Comparison of ENCODE assay signal across 8 cellular contexts in genomic region chr13:95834134-95834765, GRCh38.
DNase-seq lines count a peak whose midpoint lies in the region; ATAC-seq, FAIRE-seq and TF ChIP-seq lines count a peak whose summit lies in the region.

No MANE protein-coding gene starts in this region.

- peak; percentile 59 for DNase-seq in activated gamma-delta T cell treated with Interleukin-2 at 50 U/mL for 16 hours
- no peak for DNase-seq in activated gamma-delta T cell (lab: John Stamatoyannopoulos, UW)
- peak; percentile 12 for DNase-seq in NCI-H2029 treated with DMSO at 0.1 percent for 48 hours (lab: John Stamatoyannopoulos, UW)
- DNase-seq in bronchial epithelial cell (ENCODE audit: low read depth), result peak; percentile 51
- peak; percentile 62 for DNase-seq in kidney
- peak; percentile 63 for DNase-seq in stimulated activated CD4-positive, alpha-beta T cell treated with anti-CD3 and anti-CD28 coated beads, Interleukin-1b, Interleukin-23, amount 100 ng/mL, for 48 hours

- H3K9ac ChIP-seq in kidney (ENCODE audit: low read length in 2 of 2), result no peak overlapping the region

- H3K4me3 ChIP-seq in WI38 (ENCODE audit: low read depth, low read length) (no peak overlapping the region), bronchial epithelial cell (ENCODE audit: low read depth, low read length) (no peak overlapping the region), kidney (ENCODE audit: low read length in 2 of 2) (no peak overlapping the region)

- peaks cover 0 to 2% of the 10 kb centered on the region in 2 donors for H3K4me1 ChIP-seq in kidney (ENCODE audit: control insufficient read depth in 1 of 2, insufficient read depth in 1 of 2, low read depth in 1 of 2, low read length in 2 of 2)

- no peak for FAIRE-seq in bronchial epithelial cell (lab: Jason Lieb, UNC)
- FAIRE-seq in kidney (lab: Jason Lieb, UNC), result peak; percentile 83

- no peak overlapping the region for H3K27ac ChIP-seq in kidney (ENCODE audit: low read depth in 2 of 2, low read length in 2 of 2)

- peak; percentile 86 for TF ChIP-seq CTCF in WI38 (IDR thresholded peaks at IDR 0.05; ENCODE audit: low read depth, low read length)
- TF ChIP-seq CTCF in bronchial epithelial cell (IDR thresholded peaks at IDR 0.05; ENCODE audit: insufficient read depth, low read length, severe bottlenecking), result peak; percentile 87
- peak; percentile 92 for TF ChIP-seq CTCF in kidney (IDR thresholded peaks at IDR 0.05; ENCODE audit: borderline replicate concordance, extremely low read depth, insufficient read depth)

- no peaks in the 10 kb centered on the region for H3K36me3 ChIP-seq in bronchial epithelial cell (ENCODE audit: control insufficient read depth, insufficient read depth, low read length)
- no peaks in the 10 kb centered on the region for H3K36me3 ChIP-seq in kidney (ENCODE audit: control insufficient read depth in 1 of 2, insufficient read depth in 2 of 2, low read length in 2 of 2)

- intact Hi-C loops in kidney (cut with DNase I), result no loop called here

- ATAC-seq in HG02884 (IDR thresholded peaks at IDR 0.05; ENCODE audit: unreplicated experiment), result peak; percentile 95

- no peaks in the 10 kb centered on the region for H3K27me3 ChIP-seq in bronchial epithelial cell (ENCODE audit: control insufficient read depth, insufficient read depth, low read length)

- peaks cover 0 to 4% of the 10 kb centered on the region in 2 donors for H3K9me3 ChIP-seq in kidney (ENCODE audit: control insufficient read depth in 1 of 2, low read length in 2 of 2)
